Comparison of ENCODE assay signal across 1 cellular context in the genomic region with DNA sequence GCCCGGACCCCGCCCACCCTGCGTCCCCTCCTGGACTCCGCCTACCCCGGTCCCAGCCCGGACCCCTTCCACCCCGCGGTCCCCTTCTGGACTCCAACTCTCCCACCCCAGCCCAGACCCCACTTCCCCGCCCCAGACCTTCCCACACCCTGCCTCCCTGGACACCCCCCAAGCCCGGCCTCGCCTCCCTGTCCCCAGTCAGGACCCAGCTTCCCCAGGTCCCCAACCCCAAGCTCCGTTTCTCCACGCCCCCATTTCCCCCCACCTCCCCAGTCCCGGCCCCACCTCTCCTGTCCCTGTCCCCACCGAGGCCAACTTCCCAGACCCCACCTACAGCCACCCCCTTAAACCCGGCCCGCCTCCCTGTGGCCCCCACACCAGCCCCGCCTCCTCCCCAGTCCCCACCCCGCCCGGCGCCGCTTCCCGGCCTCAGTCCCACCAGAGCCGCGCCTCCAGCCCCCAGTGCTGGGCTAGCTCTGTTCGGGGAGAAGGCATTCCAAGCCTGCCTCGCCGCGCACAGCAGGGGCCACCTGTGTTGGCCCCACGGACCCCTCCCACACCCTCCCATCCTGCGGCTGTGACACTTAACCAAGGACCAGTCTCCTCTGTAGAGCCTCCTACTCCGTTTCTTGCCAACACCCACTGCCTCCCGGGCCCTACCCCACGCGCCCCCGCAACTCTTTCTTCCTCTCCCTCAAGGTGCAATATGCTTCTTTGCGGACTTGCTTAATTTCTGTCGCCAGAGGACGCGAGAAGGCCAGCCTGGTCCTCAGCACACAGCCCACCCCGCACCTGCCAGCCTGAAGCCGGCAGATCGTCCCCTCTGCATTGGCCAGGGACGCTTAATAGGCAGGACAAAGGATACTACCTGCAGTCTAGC.
TF ChIP-seq lines count a peak whose summit lies in the region.

No MANE protein-coding gene starts in this region.

TF ChIP-seq in IMR-90, 13 proteins besides CTCF, POLR2A, EP300 and RAD21:
- no peak for TF ChIP-seq BHLHE40 (IDR thresholded peaks at IDR 0.05; ENCODE audit: low read depth, low read length)
- no peak for TF ChIP-seq NFE2L2 (IDR thresholded peaks at IDR 0.05; ENCODE audit: low read depth, low read length)
- TF ChIP-seq RFX5 (IDR thresholded peaks at IDR 0.05; ENCODE audit: low read depth, low read length) = no peak
- no peak for TF ChIP-seq MAFK (IDR thresholded peaks at IDR 0.05; ENCODE audit: low read depth, low read length)
- no peak for TF ChIP-seq MAZ (IDR thresholded peaks at IDR 0.05; ENCODE audit: borderline replicate concordance, low read depth, low read length)
- TF ChIP-seq CHD1 (IDR thresholded peaks at IDR 0.05; ENCODE audit: low read depth, low read length) = no peak
- no peak for TF ChIP-seq CEBPB (IDR thresholded peaks at IDR 0.05; ENCODE audit: low read depth, low read length)
- no peak for TF ChIP-seq SMC3 (IDR thresholded peaks at IDR 0.05; ENCODE audit: low read depth, low read length)
- TF ChIP-seq, protein P1, sequence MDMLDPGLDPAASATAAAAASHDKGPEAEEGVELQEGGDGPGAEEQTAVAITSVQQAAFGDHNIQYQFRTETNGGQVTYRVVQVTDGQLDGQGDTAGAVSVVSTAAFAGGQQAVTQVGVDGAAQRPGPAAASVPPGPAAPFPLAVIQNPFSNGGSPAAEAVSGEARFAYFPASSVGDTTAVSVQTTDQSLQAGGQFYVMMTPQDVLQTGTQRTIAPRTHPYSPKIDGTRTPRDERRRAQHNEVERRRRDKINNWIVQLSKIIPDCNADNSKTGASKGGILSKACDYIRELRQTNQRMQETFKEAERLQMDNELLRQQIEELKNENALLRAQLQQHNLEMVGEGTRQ (IDR thresholded peaks at IDR 0.05; ENCODE audit: low read depth, low read length) = no peak
- no peak for TF ChIP-seq FOS (IDR thresholded peaks at IDR 0.05; ENCODE audit: low read depth, low read length)
- TF ChIP-seq, protein P2, sequence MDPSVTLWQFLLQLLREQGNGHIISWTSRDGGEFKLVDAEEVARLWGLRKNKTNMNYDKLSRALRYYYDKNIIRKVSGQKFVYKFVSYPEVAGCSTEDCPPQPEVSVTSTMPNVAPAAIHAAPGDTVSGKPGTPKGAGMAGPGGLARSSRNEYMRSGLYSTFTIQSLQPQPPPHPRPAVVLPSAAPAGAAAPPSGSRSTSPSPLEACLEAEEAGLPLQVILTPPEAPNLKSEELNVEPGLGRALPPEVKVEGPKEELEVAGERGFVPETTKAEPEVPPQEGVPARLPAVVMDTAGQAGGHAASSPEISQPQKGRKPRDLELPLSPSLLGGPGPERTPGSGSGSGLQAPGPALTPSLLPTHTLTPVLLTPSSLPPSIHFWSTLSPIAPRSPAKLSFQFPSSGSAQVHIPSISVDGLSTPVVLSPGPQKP (IDR thresholded peaks at IDR 0.05; ENCODE audit: borderline replicate concordance, low read depth, low read length) = no peak
- no peak for TF ChIP-seq MXI1 (IDR thresholded peaks at IDR 0.05; ENCODE audit: borderline replicate concordance, low read depth, low read length)
- no peak for TF ChIP-seq RCOR1 (IDR thresholded peaks at IDR 0.05; ENCODE audit: insufficient replicate concordance, low read length)
